Comparison of ENCODE assay signal across 11 cellular contexts in genomic region chr5:96629774-96630173, GRCh38. TPM values are rescaled to one million over a fixed set of nuclear protein-coding genes. Genes with fewer than 3 reads are reported as not detected.
DNase-seq lines count a peak whose midpoint lies in the region; ATAC-seq, FAIRE-seq and TF ChIP-seq lines count a peak whose summit lies in the region.
"Had no signal": no experiment of that assay in that cellular context is flagged by ENCODE, and none has a peak within 500 bp of the region (broad histone marks: within the 10 kb centered on the region; RNA-seq: fewer than 3 reads in every experiment).

No MANE protein-coding gene starts in this region.

- H3K4me3 ChIP-seq in A549 (no peak overlapping the region), right cardiac atrium (ENCODE audit: low read length) (no peak overlapping the region)

- CTCF ChIA-PET in A549 (lab: Yijun Ruan, JAX): interaction anchor here (1.2 to 3.0 kb wide), 5 partner anchors 15 to 285 kb away, joined by 4 to 16 read pairs (median 5); no protein-coding TSS in a partner anchor

- POLR2A ChIA-PET in A549 (lab: Yijun Ruan, JAX): interaction anchor here (1.0 kb wide), 1 partner anchor 32 kb away, joined by 6 read pairs; the partner anchor contains the start of gene CAST

- peak overlapping the region; percentile 74 for H3K4me2 ChIP-seq in A549

- no peak for TF ChIP-seq CTCF in A549 (IDR thresholded peaks at IDR 0.05)

- ATAC-seq in A549 (peak; percentile 69 to 75; a peak in 5 of 6 replicates), right cardiac atrium (peak; percentile 89)

- intact Hi-C loops in right cardiac atrium (cut with DNase I): no loop called here

- TF ChIP-seq RAD21 in A549 (conservative IDR thresholded peaks at IDR 0.05 in 1 of 2, IDR thresholded peaks at IDR 0.05 in 1 of 2): no peak

- H3K9me3 ChIP-seq in A549: no peaks in the 10 kb centered on the region
- H3K9me3 ChIP-seq in right cardiac atrium (ENCODE audit: control insufficient read depth, low read length): no peaks in the 10 kb centered on the region

- no peak for TF ChIP-seq EP300 in A549 (IDR thresholded peaks at IDR 0.05)

- TF ChIP-seq POLR2A in A549 (IDR thresholded peaks at IDR 0.05; ENCODE audit: low read length): no peak

- H3K27me3 ChIP-seq in right cardiac atrium (ENCODE audit: control insufficient read depth, insufficient read depth): no peaks in the 10 kb centered on the region

- no peak for FAIRE-seq in A549 (lab: Jason Lieb, UNC)
- FAIRE-seq: colon, D721Med had no signal

- H3K4me1 ChIP-seq in A549 (peaks cover 60% of the 10 kb centered on the region), right cardiac atrium (ENCODE audit: control insufficient read depth, insufficient read depth, low read length) (peaks cover 8% of the 10 kb centered on the region)

- H3K27ac ChIP-seq in A549 (peak overlapping the region; percentile 62 to 77), right cardiac atrium (ENCODE audit: low read length) (no peak overlapping the region)

- DNase-seq in A549 (ENCODE audit: low read depth in 1 of 2, low spot score in 1 of 2) (peak; percentile 44 to 61), HS-5 (ENCODE audit: low read depth) (peak; percentile 60), SW 1271 (lab: John Stamatoyannopoulos, UW) (peak; percentile 16 to 81), right cardiac atrium (no peak), UCSD-AML1 (lab: John Stamatoyannopoulos, UW; ENCODE audit: unreplicated experiment) (no peak), MV-4-11 (lab: John Stamatoyannopoulos, UW) (no peak), NAMALWA (ENCODE audit: low spot score) (no peak)
- no peak for DNase-seq in stimulated activated CD8-positive, alpha-beta memory T cell treated with anti-CD3 and anti-CD28 coated beads, Interleukin-4, amount 100 ng/mL, for 48 hours
- DNase-seq: T-helper 1 cell had no signal

- 8% methylated on average over 2 of the region's 2 CpGs for WGBS in A549 (ENCODE audit: missing lambda C conversion rate)
- WGBS in right cardiac atrium: 31% methylated on average over 2 of the region's 2 CpGs

TF ChIP-seq in A549, 52 proteins besides CTCF, POLR2A, EP300 and RAD21:
- no peak for TF ChIP-seq FOSL2 (IDR thresholded peaks at IDR 0.05)
- TF ChIP-seq FOSL2 (CRISPR knock-in tag; IDR thresholded peaks at IDR 0.05): peak; percentile 19; the same call in 1 of the 2 replicates
- TF ChIP-seq RARB (CRISPR knock-in tag; IDR thresholded peaks at IDR 0.05): no peak

RNA-seq across cellular contexts. Expression of gene CAST, which starts 32.4 kb away (rescaled TPM):
- polyA plus RNA-seq in A549 (2011; rRNA removed) (223 and 257 TPM in 2 replicates), A549 (2017; fragmentation: RNase III; extraction: RNeasy Plus Mini Kit Qiagen cat#74134 plus additional on column Dnase treatment) (150 to 172 TPM (median 163 TPM) in 3 replicates), right cardiac atrium (222 TPM)
- 48.9 and 52.6 TPM in 2 replicates for polyA plus RNA-seq in A549 (2012; cell fraction: cytosol; rRNA removed)
- polyA plus RNA-seq in A549 (2012; cell fraction: nucleus; rRNA removed): 39.1 and 51.1 TPM in 2 replicates
- polyA minus RNA-seq in A549 (2011; rRNA and poly(A)+ RNA removed): 111 and 112 TPM in 2 replicates
- 100 to 1,000 TPM; 445 to 594 (median 567) TPM for total RNA-seq in right cardiac atrium

Comparison
In these comparisons a context has a peak if more than half of its experiments do, and no peak if none do; other contexts are left out.
1. DNase-seq: peak in A549 (2 of 2), HS-5 (single experiment) and SW 1271 (2 of 2); none in right cardiac atrium (0 of 3), stimulated activated CD8-positive, alpha-beta memory T cell treated with anti-CD3 and anti-CD28 coated beads, Interleukin-4, amount 100 ng/mL, for 48 hours (single experiment), UCSD-AML1 (single experiment), MV-4-11 (single experiment) and NAMALWA (single experiment).